Comparison of ENCODE assay signal across 8 cellular contexts in genomic region chr2:174492963-174493431, GRCh38. TPM values are rescaled to one million over a fixed set of nuclear protein-coding genes. Genes with fewer than 3 reads are reported as not detected.
A peak's percentile ranks its signal among the peaks of the same experiment; 100 is the strongest.
DNase-seq lines count a peak whose midpoint lies in the region; ATAC-seq and TF ChIP-seq lines count a peak whose summit lies in the region.

No MANE protein-coding gene starts in this region.

- peak overlapping the region; percentile 15 to 52; a peak in 3 of 4 replicates for H3K4me3 ChIP-seq in DND-41 (ENCODE audit: low read depth in 1 of 2, low read length in 2 of 2)
- no peak overlapping the region for H3K4me3 ChIP-seq in parathyroid adenoma (ENCODE audit: low read depth, low read length)
- no peak overlapping the region for H3K4me3 ChIP-seq in lower leg skin (ENCODE audit: low read depth, poor library complexity, severe bottlenecking)

- H2AFZ ChIP-seq in DND-41 (ENCODE audit: low read depth, low read length) (peak overlapping the region; percentile 84), parathyroid adenoma (no peak overlapping the region)

- H3K4me1 ChIP-seq in DND-41 (ENCODE audit: insufficient read depth, low read length) = peaks cover 57% of the 10 kb centered on the region
- H3K4me1 ChIP-seq in parathyroid adenoma = peaks cover 5% of the 10 kb centered on the region

- H3K4me3 Mint-ChIP-seq in activated T-cell treated with anti-CD3 and anti-CD28 coated beads, Interleukin-2, amount 50 U/mL, for 72 hours = peak overlapping the region; percentile 87 to 95

- no peaks in the 10 kb centered on the region for H4K20me1 ChIP-seq in DND-41 (ENCODE audit: insufficient read depth, low read length)

- intact Hi-C loops in lower leg skin (cut with DNase I; ENCODE audit: low total_unique reads) = no loop called here

- H3K27me3 ChIP-seq in DND-41 (ENCODE audit: insufficient read depth, low read length, poor library complexity) (no peaks in the 10 kb centered on the region), parathyroid adenoma (ENCODE audit: control insufficient read depth, insufficient read depth, low read length) (no peaks in the 10 kb centered on the region)

- no peaks in the 10 kb centered on the region for H3K27me3 Mint-ChIP-seq in activated T-cell treated with anti-CD3 and anti-CD28 coated beads, Interleukin-2, amount 50 U/mL, for 72 hours (ENCODE audit: low read depth)

- 80 to 85% methylated on average over 7 of the region's 7 CpGs for WGBS in lower leg skin, 2 donors

- H3K79me2 ChIP-seq in DND-41 (ENCODE audit: insufficient read depth, low read length) = no peaks in the 10 kb centered on the region
- no peaks in the 10 kb centered on the region for H3K79me2 ChIP-seq in parathyroid adenoma

- H3K9me3 Mint-ChIP-seq in activated T-cell treated with anti-CD3 and anti-CD28 coated beads, Interleukin-2, amount 50 U/mL, for 72 hours = peaks cover 0 to 3% of the 10 kb centered on the region in 2 donors

- peak; percentile 80 for DNase-seq in DND-41
- peak; percentile 60 to 76 for DNase-seq in activated T-cell treated with anti-CD3 and anti-CD28 coated beads, Interleukin-2, amount 50 U/mL, for 72 hours
- no peak for DNase-seq in lower leg skin (ENCODE audit: low spot score in 2 of 2)
- no peak for DNase-seq in NCI-H1694 treated with DMSO at 0.1 percent for 48 hours (lab: John Stamatoyannopoulos, UW)
- DNase-seq in NCI-H2227 treated with DMSO at 0.1 percent for 48 hours (lab: John Stamatoyannopoulos, UW) = no peak

- H3K27ac ChIP-seq in DND-41 (ENCODE audit: low read length) (peak overlapping the region; percentile 90), KOPT-K1 (ENCODE audit: low read depth, low read length, poor library complexity, severe bottlenecking) (peak overlapping the region; percentile 73), parathyroid adenoma (no peak overlapping the region)

- no peaks in the 10 kb centered on the region for H3K36me3 ChIP-seq in DND-41 (ENCODE audit: insufficient read depth, low read length)
- H3K36me3 ChIP-seq in KOPT-K1 (ENCODE audit: insufficient read depth, low read length) = no peaks in the 10 kb centered on the region
- H3K36me3 ChIP-seq in parathyroid adenoma (ENCODE audit: control insufficient read depth, insufficient read depth, low read length) = no peaks in the 10 kb centered on the region

- TF ChIP-seq POLR2A in lower leg skin (IDR thresholded peaks at IDR 0.05) = no peak

- H3K27ac Mint-ChIP-seq in activated T-cell treated with anti-CD3 and anti-CD28 coated beads, Interleukin-2, amount 50 U/mL, for 72 hours = peak overlapping the region; percentile 98

- H3K9me3 ChIP-seq in DND-41 (ENCODE audit: insufficient read depth, low read length, severe bottlenecking) (no peaks in the 10 kb centered on the region), KOPT-K1 (ENCODE audit: insufficient read depth, low read length, poor library complexity, severe bottlenecking) (no peaks in the 10 kb centered on the region), parathyroid adenoma (ENCODE audit: control insufficient read depth, low read length) (no peaks in the 10 kb centered on the region)

- H3K4me1 Mint-ChIP-seq in activated T-cell treated with anti-CD3 and anti-CD28 coated beads, Interleukin-2, amount 50 U/mL, for 72 hours (ENCODE audit: low read depth) = peaks cover 90% of the 10 kb centered on the region

- no peak for TF ChIP-seq CTCF in DND-41 (IDR thresholded peaks at IDR 0.05; ENCODE audit: borderline replicate concordance, extremely low read depth, low read length, poor library complexity, severe bottlenecking)
- TF ChIP-seq CTCF in parathyroid adenoma (IDR thresholded peaks at IDR 0.05) = no peak
- no peak for TF ChIP-seq CTCF in lower leg skin (IDR thresholded peaks at IDR 0.05)

- H3K9ac ChIP-seq in DND-41 (ENCODE audit: low read depth, low read length) (peak overlapping the region; percentile 56), parathyroid adenoma (no peak overlapping the region)

- H3K4me2 ChIP-seq in DND-41 (ENCODE audit: insufficient read depth, low read length) = peak overlapping the region; percentile 75
- H3K4me2 ChIP-seq in parathyroid adenoma (ENCODE audit: low read length) = peak overlapping the region; percentile 50

- peaks cover 0 to 3% of the 10 kb centered on the region in 2 donors for H3K36me3 Mint-ChIP-seq in activated T-cell treated with anti-CD3 and anti-CD28 coated beads, Interleukin-2, amount 50 U/mL, for 72 hours (ENCODE audit: insufficient read depth in 2 of 2)

- ATAC-seq in DND-41 (ENCODE audit: insufficient read depth, low read depth) = peak; percentile 85
- ATAC-seq in GM21528 (IDR thresholded peaks at IDR 0.05; ENCODE audit: low FRiP score, unreplicated experiment) = peak; percentile 87
- peak; percentile 85 to 88 for ATAC-seq in activated T-cell treated with anti-CD3 and anti-CD28 coated beads, Interleukin-2, amount 50 U/mL, for 72 hours (replicated peaks in 1 of 2)

RNA-seq across cellular contexts. Expression of gene GPR155, which starts 6.2 kb away (rescaled TPM):
- total RNA-seq in activated T-cell treated with anti-CD3 and anti-CD28 coated beads, Interleukin-2, amount 50 U/mL, for 72 hours = 10 to 100 TPM; 12.6 to 13.5 TPM
- total RNA-seq in lower leg skin = 10 to 100 TPM; 14.5 to 20.2 (median 17.5) TPM

Comparison
In these comparisons a context has a peak if more than half of its experiments do, and no peak if none do; other contexts are left out.
1. DNase-seq: peak in DND-41 (single experiment) and activated T-cell treated with anti-CD3 and anti-CD28 coated beads, Interleukin-2, amount 50 U/mL, for 72 hours (2 of 2); none in lower leg skin (0 of 2), NCI-H1694 treated with DMSO at 0.1 percent for 48 hours (single experiment) and NCI-H2227 treated with DMSO at 0.1 percent for 48 hours (single experiment).
2. H3K4me3 ChIP-seq: peak in DND-41 (2 of 2); none in parathyroid adenoma (single experiment) and lower leg skin (single experiment).
3. Peak in every context shown above with its lines, with median percentiles within 50 percentile points of each other: ATAC-seq.